ENCODE assay signal across 2 cellular contexts in the genomic region with DNA sequence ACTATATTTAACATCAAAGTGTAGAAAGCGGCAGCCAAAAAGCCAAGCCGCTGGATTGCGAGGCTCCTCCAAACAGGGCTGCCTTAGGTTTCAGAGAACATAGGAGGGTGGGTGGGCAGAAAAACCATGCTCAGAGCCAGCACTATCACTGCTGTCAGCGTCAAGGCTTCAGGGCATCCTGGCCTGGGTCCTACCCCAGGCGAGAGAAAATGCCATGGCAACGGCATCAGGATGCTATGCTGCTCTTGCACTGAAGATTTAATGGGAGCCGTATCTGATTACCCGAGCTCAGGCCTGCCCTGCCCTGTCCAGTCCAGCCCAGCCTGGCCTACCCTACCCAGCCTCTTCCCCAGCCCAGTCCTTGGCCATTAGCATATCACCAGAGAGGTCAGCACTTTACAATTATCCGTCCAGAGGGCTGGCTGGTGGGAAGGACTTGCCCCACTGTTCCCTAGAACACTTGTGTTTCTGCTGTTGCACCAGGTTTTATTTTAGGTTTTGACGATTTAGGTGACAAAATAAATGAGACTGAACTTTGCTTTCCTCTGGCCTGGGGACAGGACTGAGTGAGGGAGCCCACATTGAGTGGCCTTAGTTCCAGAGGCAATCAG.
TF ChIP-seq lines count a peak whose summit lies in the region.

No MANE protein-coding gene starts in this region.

TF ChIP-seq in IMR-90, 13 proteins besides CTCF, POLR2A, EP300 and RAD21 (continued from another document):
- TF ChIP-seq BHLHE40 (IDR thresholded peaks at IDR 0.05; ENCODE audit: low read depth, low read length) (no peak), CEBPB (IDR thresholded peaks at IDR 0.05; ENCODE audit: low read depth, low read length) (no peak), SMC3 (IDR thresholded peaks at IDR 0.05; ENCODE audit: low read depth, low read length) (no peak), MAZ (IDR thresholded peaks at IDR 0.05; ENCODE audit: borderline replicate concordance, low read depth, low read length) (no peak), CHD1 (IDR thresholded peaks at IDR 0.05; ENCODE audit: low read depth, low read length) (no peak), FOS (IDR thresholded peaks at IDR 0.05; ENCODE audit: low read depth, low read length) (no peak), NFE2L2 (IDR thresholded peaks at IDR 0.05; ENCODE audit: low read depth, low read length) (no peak), MXI1 (IDR thresholded peaks at IDR 0.05; ENCODE audit: borderline replicate concordance, low read depth, low read length) (no peak), RCOR1 (IDR thresholded peaks at IDR 0.05; ENCODE audit: insufficient replicate concordance, low read length) (no peak), RFX5 (IDR thresholded peaks at IDR 0.05; ENCODE audit: low read depth, low read length) (no peak)
- TF ChIP-seq, protein P1, sequence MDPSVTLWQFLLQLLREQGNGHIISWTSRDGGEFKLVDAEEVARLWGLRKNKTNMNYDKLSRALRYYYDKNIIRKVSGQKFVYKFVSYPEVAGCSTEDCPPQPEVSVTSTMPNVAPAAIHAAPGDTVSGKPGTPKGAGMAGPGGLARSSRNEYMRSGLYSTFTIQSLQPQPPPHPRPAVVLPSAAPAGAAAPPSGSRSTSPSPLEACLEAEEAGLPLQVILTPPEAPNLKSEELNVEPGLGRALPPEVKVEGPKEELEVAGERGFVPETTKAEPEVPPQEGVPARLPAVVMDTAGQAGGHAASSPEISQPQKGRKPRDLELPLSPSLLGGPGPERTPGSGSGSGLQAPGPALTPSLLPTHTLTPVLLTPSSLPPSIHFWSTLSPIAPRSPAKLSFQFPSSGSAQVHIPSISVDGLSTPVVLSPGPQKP (IDR thresholded peaks at IDR 0.05; ENCODE audit: borderline replicate concordance, low read depth, low read length) = no peak
- TF ChIP-seq, protein P2, sequence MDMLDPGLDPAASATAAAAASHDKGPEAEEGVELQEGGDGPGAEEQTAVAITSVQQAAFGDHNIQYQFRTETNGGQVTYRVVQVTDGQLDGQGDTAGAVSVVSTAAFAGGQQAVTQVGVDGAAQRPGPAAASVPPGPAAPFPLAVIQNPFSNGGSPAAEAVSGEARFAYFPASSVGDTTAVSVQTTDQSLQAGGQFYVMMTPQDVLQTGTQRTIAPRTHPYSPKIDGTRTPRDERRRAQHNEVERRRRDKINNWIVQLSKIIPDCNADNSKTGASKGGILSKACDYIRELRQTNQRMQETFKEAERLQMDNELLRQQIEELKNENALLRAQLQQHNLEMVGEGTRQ (IDR thresholded peaks at IDR 0.05; ENCODE audit: low read depth, low read length) = no peak
TF ChIP-seq in IMR-90: peak in this region for 0.

TF ChIP-seq in HepG2, 621 proteins besides CTCF, POLR2A, EP300 and RAD21 (continued from another document):
- TF ChIP-seq ZNF12 (CRISPR knock-in tag; IDR thresholded peaks at IDR 0.05) (no peak), CEBPB (IDR thresholded peaks at IDR 0.05; ENCODE audit: borderline replicate concordance, low read depth, low read length) (no peak), ZNF343 (CRISPR knock-in tag; IDR thresholded peaks at IDR 0.05) (no peak), ZNF687 (CRISPR knock-in tag; IDR thresholded peaks at IDR 0.05) (peak; percentile 32; the same call in 1 of the 2 replicates)
